ENCODE assay signal across 14 cellular contexts in the genomic region with DNA sequence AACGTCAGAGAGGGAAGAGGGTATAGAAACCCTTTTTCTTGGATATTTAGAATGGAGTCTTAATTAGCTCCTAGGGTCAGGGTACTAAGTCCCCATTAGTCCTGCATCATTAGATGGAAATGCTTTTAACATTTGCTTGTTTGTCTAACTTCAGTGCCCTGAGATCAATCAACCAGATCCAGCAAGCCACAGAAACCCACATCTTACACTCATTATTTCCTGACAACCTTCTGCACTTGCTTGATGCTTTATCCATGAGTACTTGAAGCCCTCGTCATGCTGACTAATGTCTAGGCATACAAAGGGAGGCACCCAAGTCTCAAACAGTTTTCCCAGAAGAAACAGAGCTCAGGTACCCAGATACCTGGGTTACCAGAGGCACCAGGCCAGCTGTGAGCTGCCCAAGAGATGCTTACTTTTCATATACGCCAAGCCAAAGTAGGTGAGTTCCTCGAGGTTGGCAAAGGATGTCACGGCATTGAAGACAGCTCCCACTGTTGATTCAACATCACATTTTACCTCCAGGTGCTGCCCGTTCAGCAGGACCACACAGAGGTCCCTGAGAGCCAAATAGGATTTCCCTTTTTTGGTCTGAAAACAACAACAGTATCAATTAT.
DNase-seq lines count a peak whose midpoint lies in the region; ATAC-seq lines count a peak whose summit lies in the region.
"Had no signal": no experiment of that assay in that cellular context is flagged by ENCODE, and none has a peak within 500 bp of the region (broad histone marks: within the 10 kb centered on the region; RNA-seq: fewer than 3 reads in every experiment).

No MANE protein-coding gene starts in this region.

- peak; percentile 84 for DNase-seq in kidney tubule cell (ENCODE audit: low spot score)
- no peak for DNase-seq in activated CD4-positive, alpha-beta T cell treated with anti-CD3 and anti-CD28 coated beads for 4 hours
- DNase-seq in inferior parietal cortex (ENCODE audit: extremely low spot score): no peak
- no peak for DNase-seq in stimulated activated naive CD8-positive, alpha-beta T cell treated with anti-CD3 and anti-CD28 coated beads, Interleukin-15, Interleukin-2, amounts not matched to agents 100 U/mL and 50 U/mL, for 24 hours
- DNase-seq: COR-L47, HFFc6, sigmoid colon, uterus had no signal

- ATAC-seq in GM18870 (IDR thresholded peaks at IDR 0.05; ENCODE audit: unreplicated experiment) (peak; percentile 70), GM21619 (IDR thresholded peaks at IDR 0.05; ENCODE audit: unreplicated experiment) (peak; percentile 79), HG03280 (IDR thresholded peaks at IDR 0.05; ENCODE audit: unreplicated experiment) (peak; percentile 56)
- ATAC-seq in stimulated activated naive CD8-positive, alpha-beta T cell treated with anti-CD3 and anti-CD28 coated beads, Interleukin-15, Interleukin-2, amounts not matched to agents 100 U/mL and 50 U/mL, for 24 hours: no peak
- ATAC-seq: activated T-helper 17 cell treated with anti-CD3 and anti-CD28 coated beads, Interleukin-2, amount 50 U/mL, for 72 hours; esophagus mucosa; SK-N-SH treated with all-trans-retinoic acid at 6 μM for 48 hours had no signal
